8 cellular contexts compared by ENCODE assay signal in the genomic region with DNA sequence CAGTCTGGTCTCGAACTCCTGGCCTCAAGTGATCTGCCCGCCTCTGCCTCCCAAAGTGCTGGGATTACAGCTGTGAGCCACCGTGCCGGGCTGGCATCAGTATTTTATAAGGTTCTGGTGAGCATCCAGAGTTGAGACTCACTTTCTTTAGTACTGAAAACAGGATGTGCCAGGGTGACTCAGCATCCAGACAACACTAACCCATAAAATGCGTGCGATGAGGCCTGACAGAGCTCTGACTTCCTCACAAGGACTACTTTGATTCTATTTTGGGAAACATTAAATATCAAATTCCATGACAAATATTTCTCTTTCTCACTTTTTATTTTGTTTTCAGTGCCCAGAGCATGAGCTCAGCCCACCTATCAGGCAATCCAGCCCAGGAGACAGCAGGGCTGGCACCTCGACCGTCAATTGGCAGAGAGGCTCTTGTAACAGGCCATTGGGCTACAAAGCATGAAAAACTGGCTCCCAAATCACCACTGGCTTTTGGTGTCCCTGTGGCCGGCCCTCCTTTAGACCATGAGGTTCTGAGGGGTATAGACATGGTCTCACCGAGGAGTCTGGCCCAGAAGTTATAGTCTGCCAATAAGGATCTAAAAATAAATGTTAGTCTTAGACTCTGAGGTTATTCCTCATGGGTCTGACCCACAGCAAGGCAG.
A peak's percentile ranks its signal among the peaks of the same experiment; 100 is the strongest.
DNase-seq lines count a peak whose midpoint lies in the region; ATAC-seq and TF ChIP-seq lines count a peak whose summit lies in the region.

No MANE protein-coding gene starts in this region.

- H3K4me3 ChIP-seq in AG09309 (ENCODE audit: control insufficient read depth, low read depth, low read length) = no peak overlapping the region

- ATAC-seq in HG03520 (IDR thresholded peaks at IDR 0.05; ENCODE audit: unreplicated experiment) (no peak), GM21723 (IDR thresholded peaks at IDR 0.05; ENCODE audit: unreplicated experiment) (no peak)

- DNase-seq in AG09309 (ENCODE audit: low read depth) (peak; percentile 97), Kasumi-1 (lab: John Stamatoyannopoulos, UW) (peak; percentile 33 to 43), glomerular endothelial cell (ENCODE audit: extremely low read depth, low read depth, low spot score) (peak; percentile 95), NCI-H2107 (lab: John Stamatoyannopoulos, UW) (no peak)
- DNase-seq in activated T-cell treated with anti-CD3 and anti-CD28 coated beads, Interleukin-2, amount 50 U/mL, for 1 hour = peak; percentile 23
- peak; percentile 17 to 20 for DNase-seq in stimulated activated CD4-positive, alpha-beta T cell treated with anti-CD3 and anti-CD28 coated beads, Interleukin-12 subunit alpha, Interleukin-12 subunit beta, amount 100 ng/mL, for 24 hours (ENCODE audit: low read depth in 2 of 2)

- TF ChIP-seq CTCF in AG09309 (IDR thresholded peaks at IDR 0.05; ENCODE audit: control insufficient read depth, insufficient read depth, low read depth, low read length, missing control alignments) = no peak
